In genomic region chr10:3785849-3786290, GRCh38 we compare ENCODE assay signal across 8 cellular contexts. TPM values are rescaled to one million over a fixed set of nuclear protein-coding genes. Genes with fewer than 3 reads are reported as not detected.
DNase-seq lines count a peak whose midpoint lies in the region; ATAC-seq, FAIRE-seq and TF ChIP-seq lines count a peak whose summit lies in the region.

No MANE protein-coding gene starts in this region.

- peak; percentile 3 for ATAC-seq in CD4-positive, alpha-beta T cell (ENCODE audit: poor library complexity)
- ATAC-seq in left colon (peak; percentile 0), GM18502 (IDR thresholded peaks at IDR 0.05; ENCODE audit: poor library complexity, unreplicated experiment) (no peak)
- peak; percentile 12 to 18 for ATAC-seq in stimulated activated naive B cell treated with anti-CD40 and anti-IgM and Interleukin-4, amounts not matched to agents 10 μg/mL and 1 μg/mL and 100 μg/mL, for 72 hours (replicated peaks)

- no peak for TF ChIP-seq CTCF in CD4-positive, alpha-beta T cell (IDR thresholded peaks at IDR 0.05)
- TF ChIP-seq CTCF in RWPE1 (conservative IDR thresholded peaks at IDR 0.05; ENCODE audit: low read depth) (no peak), bronchial epithelial cell (IDR thresholded peaks at IDR 0.05; ENCODE audit: insufficient read depth, low read length, severe bottlenecking) (no peak)

- H3K27ac Mint-ChIP-seq in CD4-positive, alpha-beta T cell, result peak overlapping the region; percentile 97
- peak overlapping the region; percentile 100 for H3K27ac Mint-ChIP-seq in stimulated activated naive B cell treated with anti-CD40 and anti-IgM and Interleukin-4, amounts not matched to agents 10 μg/mL and 1 μg/mL and 100 μg/mL, for 72 hours

- CTCF ChIA-PET in CD4-positive, alpha-beta T cell (lab: Charles Lee), result interaction anchor here (0.9 to 2.8 kb wide), 5 partner anchors 20 to 107 kb away, joined by 3 to 10 read pairs (median 3); no protein-coding TSS in a partner anchor
- CTCF ChIA-PET in RWPE1 (lab: Yijun Ruan, JAX), result interaction anchor here (0.9 to 1.0 kb wide), 2 partner anchors 39 to 871 kb away, joined by 3 read pairs; no protein-coding TSS in a partner anchor

- intact Hi-C loops in CD4-positive, alpha-beta T cell (cut with DNase I, micrococcal nuclease), result loop anchor here in 1 of 2 experiments (2.0 to 10.0 kb wide), 3 partner anchors 87 to 334 kb away; no protein-coding TSS in a partner anchor
- intact Hi-C loops in left colon (cut with DNase I, micrococcal nuclease), result loop anchor here in 1 of 2 donors (10.0 kb wide), 1 partner anchor 979 kb away; no protein-coding TSS in a partner anchor

- peak overlapping the region; percentile 53 for H3K4me3 ChIP-seq in bronchial epithelial cell (ENCODE audit: low read depth, low read length)

- H3K9me3 Mint-ChIP-seq in CD4-positive, alpha-beta T cell, result peaks cover 6% of the 10 kb centered on the region
- peaks cover 0 to 7% of the 10 kb centered on the region in 2 donors for H3K9me3 Mint-ChIP-seq in stimulated activated naive B cell treated with anti-CD40 and anti-IgM and Interleukin-4, amounts not matched to agents 10 μg/mL and 1 μg/mL and 100 μg/mL, for 72 hours

- peaks cover 16% of the 10 kb centered on the region for H3K36me3 ChIP-seq in bronchial epithelial cell (ENCODE audit: control insufficient read depth, insufficient read depth, low read length)

- H3K27me3 ChIP-seq in CD4-positive, alpha-beta T cell (ENCODE audit: control insufficient read depth, insufficient read depth, low read length), result no peaks in the 10 kb centered on the region
- H3K27me3 ChIP-seq in bronchial epithelial cell (ENCODE audit: control insufficient read depth, insufficient read depth, low read length), result no peaks in the 10 kb centered on the region

- H3K4me3 Mint-ChIP-seq in CD4-positive, alpha-beta T cell, result peak overlapping the region; percentile 94
- H3K4me3 Mint-ChIP-seq in stimulated activated naive B cell treated with anti-CD40 and anti-IgM and Interleukin-4, amounts not matched to agents 10 μg/mL and 1 μg/mL and 100 μg/mL, for 72 hours, result peak overlapping the region; percentile 89 to 94

- FAIRE-seq in H54 (lab: Jason Lieb, UNC), result no peak
- FAIRE-seq in bronchial epithelial cell (lab: Jason Lieb, UNC), result no peak

- peak; percentile 50 for TF ChIP-seq POLR2A in H54 (IDR thresholded peaks at IDR 0.05; ENCODE audit: low read depth, low read length)

- DNase-seq in CD4-positive, alpha-beta T cell, result peak in 4 of 10 experiments; percentile 32 to 65 (median 46)
- DNase-seq in H54 (ENCODE audit: insufficient read length, low spot score), result no peak
- no peak for DNase-seq in RWPE1 (ENCODE audit: low spot score)
- peak; percentile 52 for DNase-seq in bronchial epithelial cell (ENCODE audit: low read depth)
- DNase-seq in left colon, result no peak
- DNase-seq in stimulated activated naive B cell treated with anti-CD40 and anti-IgM and Interleukin-4, amounts not matched to agents 10 μg/mL and 1 μg/mL and 100 μg/mL, for 72 hours, result no peak
- DNase-seq in NK-92 (lab: John Stamatoyannopoulos, UW; ENCODE audit: unreplicated experiment), result no peak

- peaks cover 39% of the 10 kb centered on the region for H3K4me1 Mint-ChIP-seq in CD4-positive, alpha-beta T cell (ENCODE audit: low read depth)
- peaks cover 29 to 49% of the 10 kb centered on the region in 2 donors for H3K4me1 Mint-ChIP-seq in stimulated activated naive B cell treated with anti-CD40 and anti-IgM and Interleukin-4, amounts not matched to agents 10 μg/mL and 1 μg/mL and 100 μg/mL, for 72 hours

- H3K27me3 Mint-ChIP-seq in CD4-positive, alpha-beta T cell, result no peaks in the 10 kb centered on the region
- H3K27me3 Mint-ChIP-seq in stimulated activated naive B cell treated with anti-CD40 and anti-IgM and Interleukin-4, amounts not matched to agents 10 μg/mL and 1 μg/mL and 100 μg/mL, for 72 hours, result no peaks in the 10 kb centered on the region

- no peaks in the 10 kb centered on the region for H3K9me3 ChIP-seq in CD4-positive, alpha-beta T cell (ENCODE audit: control insufficient read depth, low read length)

- POLR2A ChIA-PET in CD4-positive, alpha-beta T cell (lab: Charles Lee), result interaction anchor here (0.6 to 6.8 kb wide), 57 partner anchors 9 to 873 kb away, joined by 3 to 497 read pairs (median 7); partner anchors contain the start of gene PITRM1
- POLR2A ChIA-PET in RWPE1 (lab: Yijun Ruan, JAX; ENCODE audit: low non-redundant PET), result interaction anchor here (0.6 to 1.6 kb wide), 7 partner anchors 10 to 559 kb away, joined by 3 to 6 read pairs (median 4); no protein-coding TSS in a partner anchor

- peaks cover 52% of the 10 kb centered on the region for H3K36me3 Mint-ChIP-seq in CD4-positive, alpha-beta T cell (ENCODE audit: low read depth)
- H3K36me3 Mint-ChIP-seq in stimulated activated naive B cell treated with anti-CD40 and anti-IgM and Interleukin-4, amounts not matched to agents 10 μg/mL and 1 μg/mL and 100 μg/mL, for 72 hours, result peaks cover 50 to 58% of the 10 kb centered on the region in 2 donors

- peak overlapping the region; percentile 99 for H3K27ac ChIP-seq in CD4-positive, alpha-beta T cell (ENCODE audit: low read depth, low read length)
- peak overlapping the region; percentile 99 for H3K27ac ChIP-seq in RWPE1

RNA-seq across cellular contexts. Expression of gene KLF6, which starts 0.9 kb away (rescaled TPM):
- total RNA-seq in CD4-positive, alpha-beta T cell, result 100 to 1,000 TPM; 851 to 874 TPM
- 49.7 and 70.6 TPM in 2 replicates for total RNA-seq in bronchial epithelial cell
- 100 to 1,000 TPM; 359 to 434 TPM for total RNA-seq in left colon
